In the genomic region with DNA sequence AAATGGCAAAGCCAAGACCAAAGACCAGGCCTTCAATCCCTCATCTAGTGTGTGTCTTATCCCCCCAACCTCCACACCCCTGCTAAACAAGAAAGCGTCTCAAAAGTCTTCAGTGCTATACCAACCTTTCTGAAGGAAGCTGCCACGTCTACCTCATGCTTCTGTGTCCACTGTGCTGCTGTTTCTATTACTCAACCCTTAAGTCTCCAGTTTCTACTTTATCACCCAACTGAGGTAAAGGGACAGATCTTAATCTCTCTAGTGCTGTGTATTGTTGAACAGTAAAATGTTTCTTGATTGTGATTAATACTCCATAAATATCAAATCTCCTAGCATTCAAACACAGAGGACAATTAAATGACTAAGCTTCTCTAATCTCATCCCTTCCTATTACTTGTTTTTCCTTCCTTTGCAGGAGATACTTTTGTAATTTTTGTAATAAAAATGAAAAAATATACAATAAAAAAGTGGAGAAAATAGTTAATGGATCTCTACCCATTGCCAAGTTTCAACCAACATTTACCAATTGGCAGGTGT, we compare ENCODE assay signal across 1 cellular context.
TF ChIP-seq lines count a peak whose summit lies in the region.

No MANE protein-coding gene starts in this region.

TF ChIP-seq in H1, 55 proteins besides CTCF, POLR2A, EP300 and RAD21:
- no peak for TF ChIP-seq KDM5A (IDR thresholded peaks at IDR 0.05; ENCODE audit: low read length)
- TF ChIP-seq RBBP5 (IDR thresholded peaks at IDR 0.05; ENCODE audit: borderline replicate concordance, low read depth, low read length), result no peak
- no peak for TF ChIP-seq CBX5 (IDR thresholded peaks at IDR 0.05; ENCODE audit: low read depth, low read length)
- no peak for TF ChIP-seq SP2 (IDR thresholded peaks at IDR 0.05; ENCODE audit: low read length)
- no peak for TF ChIP-seq CBX8 (IDR thresholded peaks at IDR 0.05; ENCODE audit: borderline replicate concordance, low read depth, low read length)
- TF ChIP-seq CHD2 (IDR thresholded peaks at IDR 0.05; ENCODE audit: low read length), result no peak
- TF ChIP-seq SIRT6 (IDR thresholded peaks at IDR 0.05; ENCODE audit: low read length), result no peak
- TF ChIP-seq KDM4A (IDR thresholded peaks at IDR 0.05; ENCODE audit: low read depth, low read length, severe bottlenecking), result no peak
- TF ChIP-seq TEAD4 (IDR thresholded peaks at IDR 0.05; ENCODE audit: low read depth, low read length), result no peak
- TF ChIP-seq POU5F1 (IDR thresholded peaks at IDR 0.05; ENCODE audit: low read depth, low read length), result no peak
- no peak for TF ChIP-seq MAFK (IDR thresholded peaks at IDR 0.05; ENCODE audit: low read depth, low read length)
- no peak for TF ChIP-seq BCL11A (IDR thresholded peaks at IDR 0.05; ENCODE audit: low read depth in 2 of 2, low read length in 2 of 2)
- TF ChIP-seq TAF7 (optimal IDR thresholded peaks at IDR 0.05; ENCODE audit: borderline replicate concordance, low read depth, low read length), result no peak
- TF ChIP-seq TAF1 (IDR thresholded peaks at IDR 0.05; ENCODE audit: low read depth, low read length), result no peak
- TF ChIP-seq FOSL1 (IDR thresholded peaks at IDR 0.05; ENCODE audit: insufficient read depth, low read depth, low read length), result no peak
TF ChIP-seq in H1: peak in this region for 0.
